30 cellular contexts compared by ENCODE assay signal in the genomic region with DNA sequence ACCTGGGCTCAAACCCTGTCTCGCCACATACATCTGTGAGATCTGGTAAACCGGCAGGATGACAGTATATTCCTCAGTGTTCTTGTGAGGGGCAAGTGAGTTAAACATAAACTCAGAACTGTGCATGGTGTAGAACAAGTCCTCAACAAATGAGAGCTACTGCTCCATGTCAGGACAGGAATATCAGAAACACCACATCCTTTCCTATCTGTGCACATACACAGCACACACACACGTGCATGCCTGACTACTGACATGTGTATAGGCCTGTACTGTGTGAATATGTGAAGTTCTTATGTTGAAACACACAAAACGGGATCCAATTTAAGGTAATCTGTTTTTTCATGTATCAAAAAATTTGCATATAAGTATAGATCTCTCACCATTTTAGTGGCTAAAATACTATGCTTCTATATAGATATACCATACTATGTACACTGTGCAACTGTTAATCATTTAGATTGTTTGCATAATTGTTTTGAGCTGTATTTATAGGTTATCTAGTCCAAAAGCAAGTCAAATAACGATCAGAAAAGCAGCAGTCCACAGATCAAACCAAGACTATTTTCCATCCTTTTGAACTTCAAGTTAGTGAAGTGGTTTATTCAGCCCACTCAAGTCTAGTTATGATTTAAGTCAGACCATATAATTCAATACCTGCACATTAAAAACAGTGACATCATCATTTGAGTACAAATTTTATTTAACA. TPM values are rescaled to one million over a fixed set of nuclear protein-coding genes. Genes with fewer than 3 reads are reported as not detected.
DNase-seq lines count a peak whose midpoint lies in the region; ATAC-seq and TF ChIP-seq lines count a peak whose summit lies in the region.
"Had no signal": no experiment of that assay in that cellular context is flagged by ENCODE, and none has a peak within 500 bp of the region (broad histone marks: within the 10 kb centered on the region; RNA-seq: fewer than 3 reads in every experiment).

No MANE protein-coding gene starts in this region.

- POLR2A ChIA-PET in HEK293 (lab: Yijun Ruan, JAX), result no interaction called here
- POLR2A ChIA-PET in activated CD4-positive, alpha-beta memory T cell treated with anti-CD3 and anti-CD28 coated beads for 36 hours (lab: Charles Lee), result interaction anchor here (1.1 to 8.4 kb wide), 8 partner anchors 9 to 66 kb away, joined by 3 to 79 read pairs (median 12); no protein-coding TSS in a partner anchor

- H3K9me3 ChIP-seq in HEK293 (ENCODE audit: control insufficient read depth, insufficient read depth, low read depth, low read length) (no peaks in the 10 kb centered on the region), parathyroid adenoma (ENCODE audit: control insufficient read depth, low read length) (no peaks in the 10 kb centered on the region), WERI-Rb-1 (ENCODE audit: severe bottlenecking) (no peaks in the 10 kb centered on the region)
- H3K9me3 ChIP-seq: esophagus squamous epithelium, heart left ventricle, left lung, stomach, thyroid gland had no signal

- H2AFZ ChIP-seq in parathyroid adenoma, result no peak overlapping the region

- H3K9ac ChIP-seq in parathyroid adenoma, result no peak overlapping the region

- no peaks in the 10 kb centered on the region for H3K27me3 ChIP-seq in parathyroid adenoma (ENCODE audit: control insufficient read depth, insufficient read depth, low read length)
- H3K27me3 ChIP-seq in WERI-Rb-1 (ENCODE audit: insufficient read depth, low read depth, severe bottlenecking), result no peaks in the 10 kb centered on the region
- H3K27me3 ChIP-seq: dorsolateral prefrontal cortex, esophagus squamous epithelium, foreskin keratinocyte, heart left ventricle, left lung, stomach, thyroid gland had no signal

- H3K4me3 ChIP-seq in HEK293 (ENCODE audit: low read depth, low read length) (no peak overlapping the region), parathyroid adenoma (ENCODE audit: low read depth, low read length) (no peak overlapping the region), WERI-Rb-1 (ENCODE audit: low read depth, low read length) (no peak overlapping the region)
- H3K4me3 ChIP-seq: dorsolateral prefrontal cortex, esophagus squamous epithelium, heart left ventricle, left lung, smooth muscle cell, stomach, thyroid gland had no signal

- CTCF ChIA-PET in HEK293 (lab: Yijun Ruan, JAX), result no interaction called here
- CTCF ChIA-PET in activated CD4-positive, alpha-beta memory T cell treated with anti-CD3 and anti-CD28 coated beads for 36 hours (lab: Charles Lee), result interaction anchor here (0.9 to 2.1 kb wide), 5 partner anchors 11 to 78 kb away, joined by 3 to 9 read pairs (median 4); no protein-coding TSS in a partner anchor

- ATAC-seq in activated T-cell treated with anti-CD3 and anti-CD28 coated beads, Interleukin-2, amount 50 U/mL, for 4 hours, result peak; percentile 25 to 36
- no peak for ATAC-seq in HG03108 (IDR thresholded peaks at IDR 0.05; ENCODE audit: unreplicated experiment)
- ATAC-seq: foreskin keratinocyte, heart left ventricle, left lung, Panc1, SK-N-SH treated with all-trans-retinoic acid at 6 μM for 48 hours had no signal

- H3K27ac Mint-ChIP-seq in activated CD4-positive, alpha-beta memory T cell treated with anti-CD3 and anti-CD28 coated beads for 36 hours, result peak overlapping the region; percentile 86
- H3K27ac Mint-ChIP-seq: activated CD4-positive, alpha-beta T cell treated with anti-CD3 and anti-CD28 coated beads, Interleukin-2, amount 10 ng/mL, durations not matched to agents 7 days and 5 days; B cell; memory B cell had no signal

- H3K4me3 Mint-ChIP-seq in activated T-cell treated with anti-CD3 and anti-CD28 coated beads, Interleukin-2, amount 50 U/mL, for 4 hours, result no peak overlapping the region
- no peak overlapping the region for H3K4me3 Mint-ChIP-seq in activated CD4-positive, alpha-beta memory T cell treated with anti-CD3 and anti-CD28 coated beads for 36 hours
- H3K4me3 Mint-ChIP-seq: activated CD4-positive, alpha-beta T cell treated with anti-CD3 and anti-CD28 coated beads, Interleukin-2, amount 10 ng/mL, durations not matched to agents 7 days and 5 days; B cell; H9; memory B cell; neural crest cell had no signal

- DNase-seq in activated T-cell treated with anti-CD3 and anti-CD28 coated beads, Interleukin-2, amount 50 U/mL, for 4 hours, result no peak
- DNase-seq in activated T-cell treated with anti-CD3 and anti-CD28 coated beads for 4 hours (no peak), occipital lobe (lab: John Stamatoyannopoulos, UW) (no peak), WERI-Rb-1 (no peak)
- no peak for DNase-seq in activated CD4-positive, alpha-beta memory T cell treated with anti-CD3 and anti-CD28 coated beads for 36 hours
- DNase-seq: activated CD4-positive, alpha-beta T cell treated with anti-CD3 and anti-CD28 coated beads, Interleukin-2, amount 10 ng/mL, durations not matched to agents 7 days and 5 days; activated gamma-delta T cell treated with Interleukin-2 at 50 U/mL for 16 hours; dorsolateral prefrontal cortex; esophagus squamous epithelium; foreskin keratinocyte; H9; heart left ventricle; islet precursor cell; Kasumi-1; left lung; NCI-H1436; NCI-H2107; Right ventricle myocardium superior; stomach; thyroid gland had no signal

- TF ChIP-seq CTCF in HEK293 (tag by site-specific recombination; IDR thresholded peaks at IDR 0.05) (no peak), parathyroid adenoma (IDR thresholded peaks at IDR 0.05) (no peak), WERI-Rb-1 (IDR thresholded peaks at IDR 0.05; ENCODE audit: low read depth, low read length) (no peak)

- H3K4me1 ChIP-seq in HEK293 (ENCODE audit: control insufficient read depth, insufficient read depth, low read length) (no peaks in the 10 kb centered on the region), parathyroid adenoma (peaks cover 39% of the 10 kb centered on the region)
- H3K4me1 ChIP-seq: heart left ventricle, left lung, stomach, thyroid gland had no signal

- peaks cover 76% of the 10 kb centered on the region for H3K4me1 Mint-ChIP-seq in activated T-cell treated with anti-CD3 and anti-CD28 coated beads, Interleukin-2, amount 50 U/mL, for 4 hours (ENCODE audit: low read depth)
- H3K4me1 Mint-ChIP-seq in activated CD4-positive, alpha-beta memory T cell treated with anti-CD3 and anti-CD28 coated beads for 36 hours (ENCODE audit: low read depth), result peaks cover 87% of the 10 kb centered on the region
- H3K4me1 Mint-ChIP-seq: neural crest cell had no signal

- H3K79me2 ChIP-seq in parathyroid adenoma, result no peaks in the 10 kb centered on the region

- intact Hi-C loops in activated CD4-positive, alpha-beta memory T cell treated with anti-CD3 and anti-CD28 coated beads for 36 hours (cut with micrococcal nuclease), result loop anchor here (1.0 kb wide), 1 partner anchor 10 kb away; no protein-coding TSS in a partner anchor

- H3K27me3 Mint-ChIP-seq in activated T-cell treated with anti-CD3 and anti-CD28 coated beads, Interleukin-2, amount 50 U/mL, for 4 hours (ENCODE audit: low read depth), result no peaks in the 10 kb centered on the region
- H3K27me3 Mint-ChIP-seq in activated CD4-positive, alpha-beta memory T cell treated with anti-CD3 and anti-CD28 coated beads for 36 hours, result no peaks in the 10 kb centered on the region
- H3K27me3 Mint-ChIP-seq: activated CD4-positive, alpha-beta T cell treated with anti-CD3 and anti-CD28 coated beads, Interleukin-2, amount 10 ng/mL, durations not matched to agents 7 days and 5 days; B cell; memory B cell had no signal

- no peak overlapping the region for H3K27ac ChIP-seq in HEK293 (ENCODE audit: extremely low read depth, low read depth, low read length)
- peak overlapping the region; percentile 9 for H3K27ac ChIP-seq in parathyroid adenoma
- no peak overlapping the region for H3K27ac ChIP-seq in WERI-Rb-1
- H3K27ac ChIP-seq: dorsolateral prefrontal cortex, esophagus squamous epithelium, foreskin keratinocyte, heart left ventricle, left lung, stomach, thyroid gland had no signal

- no peak overlapping the region for H3K4me2 ChIP-seq in parathyroid adenoma (ENCODE audit: low read length)
- H3K4me2 ChIP-seq: smooth muscle cell had no signal

- H3K36me3 ChIP-seq in HEK293 (ENCODE audit: control insufficient read depth in 2 of 2, insufficient read depth in 1 of 2, low read length in 2 of 2) (no peaks in the 10 kb centered on the region), parathyroid adenoma (ENCODE audit: control insufficient read depth, insufficient read depth, low read length) (no peaks in the 10 kb centered on the region), WERI-Rb-1 (no peaks in the 10 kb centered on the region)
- H3K36me3 ChIP-seq: thyroid gland had no signal

- no peaks in the 10 kb centered on the region for H3K9me3 Mint-ChIP-seq in activated T-cell treated with anti-CD3 and anti-CD28 coated beads, Interleukin-2, amount 50 U/mL, for 4 hours
- H3K9me3 Mint-ChIP-seq in activated CD4-positive, alpha-beta memory T cell treated with anti-CD3 and anti-CD28 coated beads for 36 hours, result no peaks in the 10 kb centered on the region
- H3K9me3 Mint-ChIP-seq: activated CD4-positive, alpha-beta T cell treated with anti-CD3 and anti-CD28 coated beads, Interleukin-2, amount 10 ng/mL, durations not matched to agents 7 days and 5 days; H9; memory B cell; neural crest cell had no signal

- H3K36me3 Mint-ChIP-seq in activated T-cell treated with anti-CD3 and anti-CD28 coated beads, Interleukin-2, amount 50 U/mL, for 4 hours (ENCODE audit: insufficient read depth), result peaks cover 29% of the 10 kb centered on the region
- H3K36me3 Mint-ChIP-seq in activated CD4-positive, alpha-beta memory T cell treated with anti-CD3 and anti-CD28 coated beads for 36 hours, result peaks cover 31% of the 10 kb centered on the region

TF ChIP-seq in HEK293, 187 proteins besides CTCF, POLR2A, EP300 and RAD21:
- TF ChIP-seq, protein P1, sequence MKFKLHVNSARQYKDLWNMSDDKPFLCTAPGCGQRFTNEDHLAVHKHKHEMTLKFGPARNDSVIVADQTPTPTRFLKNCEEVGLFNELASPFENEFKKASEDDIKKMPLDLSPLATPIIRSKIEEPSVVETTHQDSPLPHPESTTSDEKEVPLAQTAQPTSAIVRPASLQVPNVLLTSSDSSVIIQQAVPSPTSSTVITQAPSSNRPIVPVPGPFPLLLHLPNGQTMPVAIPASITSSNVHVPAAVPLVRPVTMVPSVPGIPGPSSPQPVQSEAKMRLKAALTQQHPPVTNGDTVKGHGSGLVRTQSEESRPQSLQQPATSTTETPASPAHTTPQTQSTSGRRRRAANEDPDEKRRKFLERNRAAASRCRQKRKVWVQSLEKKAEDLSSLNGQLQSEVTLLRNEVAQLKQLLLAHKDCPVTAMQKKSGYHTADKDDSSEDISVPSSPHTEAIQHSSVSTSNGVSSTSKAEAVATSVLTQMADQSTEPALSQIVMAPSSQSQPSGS (tag by site-specific recombination; IDR thresholded peaks at IDR 0.05; ENCODE audit: low read depth), result peak; percentile 79
- TF ChIP-seq ZNF324 (tag by site-specific recombination; IDR thresholded peaks at IDR 0.05) (no peak), ZNF629 (tag by site-specific recombination; IDR thresholded peaks at IDR 0.05) (0 out of 2 replicates have a peak, but pooled peaks have one; percentile 28)

RNA-seq across cellular contexts. Expression of a gene that starts 44.8 kb away (rescaled TPM):
- 100 to 1,000 TPM in 1 of 3 donors, 10 to 100 TPM in 2; 65.3 to 131 (median 86.3) TPM for total RNA-seq in activated T-cell treated with anti-CD3 and anti-CD28 coated beads, Interleukin-2, amount 50 U/mL, for 4 hours
- total RNA-seq in activated CD4-positive, alpha-beta memory T cell treated with anti-CD3 and anti-CD28 coated beads for 36 hours, result 100 to 1,000 TPM; 137 TPM
- total RNA-seq in occipital lobe, result not detected
- total RNA-seq: chondrocyte, foreskin keratinocyte, neural crest cell, smooth muscle cell had no signal

Comparison
In these comparisons a context has a peak if more than half of its experiments do, and no peak if none do; other contexts are left out.
1. RNA of a gene that starts 44.8 kb away (total RNA-seq): 137 TPM in activated CD4-positive, alpha-beta memory T cell treated with anti-CD3 and anti-CD28 coated beads for 36 hours and 65.3 to 131 TPM in activated T-cell treated with anti-CD3 and anti-CD28 coated beads, Interleukin-2, amount 50 U/mL, for 4 hours; not detected in occipital lobe (single experiment); every median in the first group is over 10 times any median in the second.